17 cellular contexts compared by ENCODE assay signal in the genomic region with DNA sequence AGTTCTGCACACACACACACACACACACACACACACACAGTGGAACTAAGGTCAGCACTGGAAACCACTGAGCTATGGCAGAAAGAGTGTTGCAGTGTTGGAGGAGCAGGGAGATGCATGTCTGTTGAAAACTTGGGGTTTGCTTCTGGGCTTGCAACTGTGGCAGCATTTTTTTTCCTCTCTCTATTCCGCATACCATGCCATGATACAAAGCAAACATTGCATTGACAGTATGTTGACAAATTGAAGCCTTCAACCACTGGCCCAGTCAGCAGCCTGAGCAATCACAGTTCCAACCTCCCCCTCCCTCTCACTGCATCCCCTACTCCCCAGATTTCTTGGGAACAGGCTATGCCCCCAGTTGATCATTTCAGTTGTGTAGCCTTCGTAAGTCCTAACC.
DNase-seq lines count a peak whose midpoint lies in the region; ATAC-seq and TF ChIP-seq lines count a peak whose summit lies in the region.
"Had no signal": no experiment of that assay in that cellular context is flagged by ENCODE, and none has a peak within 500 bp of the region (broad histone marks: within the 10 kb centered on the region; RNA-seq: fewer than 3 reads in every experiment).

No MANE protein-coding gene starts in this region.

- no peak overlapping the region for H3K27ac ChIP-seq in PC-3 (ENCODE audit: low read length)
- no peak overlapping the region for H3K27ac ChIP-seq in mesendoderm (ENCODE audit: low read depth, low read length)
- no peak overlapping the region for H3K27ac ChIP-seq in CD8-positive, alpha-beta T cell (ENCODE audit: low read depth, low read length)
- H3K27ac ChIP-seq: RWPE1 had no signal

- no peaks in the 10 kb centered on the region for H3K27me3 Mint-ChIP-seq in Calu3 (ENCODE audit: unreplicated experiment)
- no peaks in the 10 kb centered on the region for H3K27me3 Mint-ChIP-seq in stimulated activated naive CD8-positive, alpha-beta T cell treated with anti-CD3 and anti-CD28 coated beads, Interleukin-15, amount 100 ng/mL, for 72 hours
- no peaks in the 10 kb centered on the region for H3K27me3 Mint-ChIP-seq in CD8-positive, alpha-beta T cell (ENCODE audit: low read depth)

- peak overlapping the region; percentile 88 for H3K18ac ChIP-seq in mesendoderm (ENCODE audit: low read length)

- H3K56ac ChIP-seq in mesendoderm (ENCODE audit: low read length) = peak overlapping the region; percentile 22

- H3K79me2 ChIP-seq in PC-3 (ENCODE audit: low read length) (no peaks in the 10 kb centered on the region), mesendoderm (ENCODE audit: control insufficient read depth, insufficient read depth, low read length) (no peaks in the 10 kb centered on the region)

- H3K4ac ChIP-seq in mesendoderm (ENCODE audit: low read depth, low read length) = no peak overlapping the region

- ATAC-seq in PC-3 = no peak
- no peak for ATAC-seq in stimulated activated naive CD8-positive, alpha-beta T cell treated with anti-CD3 and anti-CD28 coated beads, Interleukin-15, amount 100 ng/mL, for 72 hours
- no peak for ATAC-seq in CD8-positive, alpha-beta T cell
- no peak for ATAC-seq in HG03520 (IDR thresholded peaks at IDR 0.05; ENCODE audit: unreplicated experiment)
- no peak for ATAC-seq in GM19328 (IDR thresholded peaks at IDR 0.05; ENCODE audit: unreplicated experiment)
- ATAC-seq: SK-N-SH treated with all-trans-retinoic acid at 6 μM for 48 hours had no signal

- no peak overlapping the region for H3K4me3 Mint-ChIP-seq in Calu3 (ENCODE audit: low read depth, unreplicated experiment)
- H3K4me3 Mint-ChIP-seq in stimulated activated naive CD8-positive, alpha-beta T cell treated with anti-CD3 and anti-CD28 coated beads, Interleukin-15, amount 100 ng/mL, for 72 hours = no peak overlapping the region
- H3K4me3 Mint-ChIP-seq in CD8-positive, alpha-beta T cell = no peak overlapping the region
- H3K4me3 Mint-ChIP-seq: H9 had no signal

- H3K9ac ChIP-seq in PC-3 (ENCODE audit: low read length) = no peak overlapping the region
- no peak overlapping the region for H3K9ac ChIP-seq in mesendoderm (ENCODE audit: low read length)

- H3K27me3 ChIP-seq in PC-3 (ENCODE audit: low read length) (peaks cover 40% of the 10 kb centered on the region), mesendoderm (ENCODE audit: insufficient read depth, low read length, poor library complexity) (no peaks in the 10 kb centered on the region)
- H3K27me3 ChIP-seq in CD8-positive, alpha-beta T cell (ENCODE audit: insufficient read depth, low read length) = no peaks in the 10 kb centered on the region

- no peak overlapping the region for H3K4me2 ChIP-seq in PC-3 (ENCODE audit: low read length)
- H3K4me2 ChIP-seq in mesendoderm (ENCODE audit: low read length) = no peak overlapping the region

- no peaks in the 10 kb centered on the region for H3K9me3 Mint-ChIP-seq in Calu3 (ENCODE audit: low read depth, unreplicated experiment)
- H3K9me3 Mint-ChIP-seq in stimulated activated naive CD8-positive, alpha-beta T cell treated with anti-CD3 and anti-CD28 coated beads, Interleukin-15, amount 100 ng/mL, for 72 hours = peaks cover 0 to 6% of the 10 kb centered on the region in 2 donors
- no peaks in the 10 kb centered on the region for H3K9me3 Mint-ChIP-seq in CD8-positive, alpha-beta T cell
- H3K9me3 Mint-ChIP-seq: H9 had no signal

- no peaks in the 10 kb centered on the region for H3K36me3 ChIP-seq in PC-3 (ENCODE audit: low read depth, low read length)
- no peaks in the 10 kb centered on the region for H3K36me3 ChIP-seq in mesendoderm (ENCODE audit: control insufficient read depth, insufficient read depth, low read length)
- no peaks in the 10 kb centered on the region for H3K36me3 ChIP-seq in CD8-positive, alpha-beta T cell (ENCODE audit: insufficient read depth, low read length)

- H3K27ac Mint-ChIP-seq in Calu3 (ENCODE audit: unreplicated experiment) = no peak overlapping the region
- H3K27ac Mint-ChIP-seq in stimulated activated naive CD8-positive, alpha-beta T cell treated with anti-CD3 and anti-CD28 coated beads, Interleukin-15, amount 100 ng/mL, for 72 hours = no peak overlapping the region
- H3K27ac Mint-ChIP-seq in CD8-positive, alpha-beta T cell = no peak overlapping the region

- CTCF ChIA-PET in Calu3 (lab: Charles Lee) (no interaction called here), PC-3 (lab: Charles Lee) (no interaction called here)
- CTCF ChIA-PET in CD8-positive, alpha-beta T cell (lab: Charles Lee) = no interaction called here

- H4K8ac ChIP-seq in mesendoderm (ENCODE audit: low read depth, low read length) = no peak overlapping the region

- intact Hi-C loops in Calu3 (cut with micrococcal nuclease; ENCODE audit: unreplicated experiment) = no loop called here
- intact Hi-C loops in PC-3 (cut with micrococcal nuclease) = no loop called here
- intact Hi-C loops in CD8-positive, alpha-beta T cell (cut with DNase I, micrococcal nuclease) = no loop called here

- H2BK5ac ChIP-seq in mesendoderm (ENCODE audit: low read length) = peak overlapping the region; percentile 48

- no peak overlapping the region for H3K23ac ChIP-seq in mesendoderm (ENCODE audit: low read length)

- H3K36me3 Mint-ChIP-seq in Calu3 (ENCODE audit: insufficient read depth, unreplicated experiment) = no peaks in the 10 kb centered on the region
- no peaks in the 10 kb centered on the region for H3K36me3 Mint-ChIP-seq in CD8-positive, alpha-beta T cell

- no peak overlapping the region for H2BK120ac ChIP-seq in mesendoderm (ENCODE audit: low read depth, low read length)

- H3K9me2 ChIP-seq in PC-3 (replicated peaks; ENCODE audit: low read length) = no peaks in the 10 kb centered on the region

- no peak for TF ChIP-seq CTCF in Calu3 (IDR thresholded peaks at IDR 0.05; ENCODE audit: unreplicated experiment)
- no peak for TF ChIP-seq CTCF in PC-3 (conservative IDR thresholded peaks at IDR 0.05; ENCODE audit: low read depth, low read length)
- TF ChIP-seq CTCF in epithelial cell of esophagus (IDR thresholded peaks at IDR 0.05; ENCODE audit: insufficient read depth, low read depth, low read length, missing control alignments) = no peak
- no peak for TF ChIP-seq CTCF in CD8-positive, alpha-beta T cell (IDR thresholded peaks at IDR 0.05)

- H3K79me1 ChIP-seq in mesendoderm (ENCODE audit: low read length) = no peaks in the 10 kb centered on the region

- H4K20me1 ChIP-seq in PC-3 (ENCODE audit: low read length) = no peaks in the 10 kb centered on the region

- POLR2A ChIA-PET in PC-3 (lab: Charles Lee; ENCODE audit: unreplicated experiment) = no interaction called here
- POLR2A ChIA-PET in CD8-positive, alpha-beta T cell (lab: Charles Lee) = no interaction called here

- peaks cover 23% of the 10 kb centered on the region for H3K4me1 Mint-ChIP-seq in Calu3 (ENCODE audit: low read depth, unreplicated experiment)
- no peaks in the 10 kb centered on the region for H3K4me1 Mint-ChIP-seq in stimulated activated naive CD8-positive, alpha-beta T cell treated with anti-CD3 and anti-CD28 coated beads, Interleukin-15, amount 100 ng/mL, for 72 hours
- no peaks in the 10 kb centered on the region for H3K4me1 Mint-ChIP-seq in CD8-positive, alpha-beta T cell (ENCODE audit: low read depth)

- no peak overlapping the region for H2BK15ac ChIP-seq in mesendoderm (replicated peaks; ENCODE audit: low read depth)

- no CpG with 5 or more reads among the region's 2 CpGs for WGBS in mesendoderm (ENCODE audit: extremely low coverage, insufficient coverage, low lambda C conversion rate)

- peak; percentile 14 for DNase-seq in Calu3
- peak; percentile 14 for DNase-seq in PC-3
- DNase-seq in epithelial cell of esophagus (ENCODE audit: low read depth) = peak; percentile 87
- DNase-seq in mesendoderm = no peak
- DNase-seq in stimulated activated naive CD8-positive, alpha-beta T cell treated with anti-CD3 and anti-CD28 coated beads, Interleukin-15, amount 100 ng/mL, for 72 hours = no peak
- no peak for DNase-seq in CD8-positive, alpha-beta T cell
- DNase-seq: C1 segment of cervical spinal cord, DMS79 treated with DMSO at 0.1 percent for 48 hours, H9, NCI-H1092 treated with DMSO at 0.1 percent for 48 hours, NCI-H2081 treated with DMSO at 0.1 percent for 48 hours, NCI-H524, SIG-M5 had no signal

- H3K9me3 ChIP-seq in PC-3 (ENCODE audit: low read length) = no peaks in the 10 kb centered on the region
- H3K9me3 ChIP-seq in CD8-positive, alpha-beta T cell (ENCODE audit: low read length) = no peaks in the 10 kb centered on the region

- BruUV-seq in Calu3 (replicated peaks; lab: Mats Ljungman, UMichigan) (no TSS peak), PC-3 (replicated peaks; lab: Mats Ljungman, UMichigan) (no TSS peak)

- H2AFZ ChIP-seq in PC-3 (ENCODE audit: low read length) = no peak overlapping the region

- H3F3A ChIP-seq in PC-3 (ENCODE audit: low read length, unreplicated experiment) = no peaks in the 10 kb centered on the region

- H3K4me1 ChIP-seq in PC-3 (ENCODE audit: insufficient read depth, low read length) = no peaks in the 10 kb centered on the region
- peaks cover 11% of the 10 kb centered on the region for H3K4me1 ChIP-seq in mesendoderm (ENCODE audit: control insufficient read depth, low read depth, low read length)
- H3K4me1 ChIP-seq in CD8-positive, alpha-beta T cell (ENCODE audit: insufficient read depth, low read length) = no peaks in the 10 kb centered on the region

- H4K5ac ChIP-seq in mesendoderm (ENCODE audit: low read length) = no peak overlapping the region

- no peak overlapping the region for H2AK5ac ChIP-seq in mesendoderm (ENCODE audit: low read length)

- H3K4me3 ChIP-seq in PC-3 (ENCODE audit: low read length) (no peak overlapping the region), epithelial cell of esophagus (ENCODE audit: low read length) (no peak overlapping the region), mesendoderm (ENCODE audit: low read length) (no peak overlapping the region)
- no peak overlapping the region for H3K4me3 ChIP-seq in CD8-positive, alpha-beta T cell (ENCODE audit: low read depth, low read length)

Comparison
In these comparisons a context has a peak if more than half of its experiments do, and no peak if none do; other contexts are left out.
1. DNase-seq: peak in Calu3 (single experiment), PC-3 (single experiment) and epithelial cell of esophagus (single experiment); none in mesendoderm (single experiment), stimulated activated naive CD8-positive, alpha-beta T cell treated with anti-CD3 and anti-CD28 coated beads, Interleukin-15, amount 100 ng/mL, for 72 hours (0 of 2) and CD8-positive, alpha-beta T cell (0 of 7).